Comparison of ENCODE assay signal across 8 cellular contexts in the genomic region with DNA sequence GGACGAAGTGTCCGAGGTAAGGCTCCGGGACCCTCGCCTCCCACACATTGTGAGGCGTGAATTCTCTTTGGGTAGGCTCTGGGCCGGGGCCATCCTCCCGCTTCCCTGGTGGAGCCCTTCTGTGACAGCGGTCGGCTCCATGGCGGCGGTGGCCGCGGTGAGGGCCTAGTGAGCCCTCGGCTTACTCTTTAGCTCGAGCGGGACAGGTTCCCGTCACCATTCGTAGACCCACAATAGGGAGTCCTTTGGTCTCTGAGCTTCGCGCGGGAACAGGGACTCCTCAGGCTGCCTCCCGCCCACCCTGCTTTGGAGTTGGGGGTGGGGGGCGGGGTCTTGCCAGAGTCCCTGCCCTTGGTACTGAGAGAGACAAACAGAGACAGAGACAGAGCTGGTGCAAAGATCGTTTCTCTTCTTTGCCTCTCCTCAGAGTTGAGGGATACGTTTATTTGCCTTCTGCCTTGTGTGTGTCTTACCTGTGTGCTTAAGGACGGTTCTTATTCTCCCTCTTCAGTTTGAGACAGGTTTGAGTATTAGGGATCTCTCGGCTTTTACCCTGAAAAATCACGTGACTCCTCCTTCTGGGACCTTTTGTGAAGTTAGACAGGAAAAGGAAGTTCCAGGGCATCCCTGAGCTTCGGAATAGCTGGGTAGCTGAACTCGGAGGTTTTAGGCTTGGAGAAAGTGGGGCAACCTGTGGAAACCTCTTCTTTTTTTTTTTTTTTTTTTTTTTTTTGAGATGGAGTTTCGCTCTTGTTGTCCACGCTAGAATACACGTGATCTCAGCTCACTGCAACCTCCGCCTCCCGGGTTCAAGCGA. TPM values are rescaled to one million over a fixed set of nuclear protein-coding genes. Genes with fewer than 3 reads are reported as not detected.
DNase-seq lines count a peak whose midpoint lies in the region; ATAC-seq and TF ChIP-seq lines count a peak whose summit lies in the region.

No MANE protein-coding gene starts in this region.

- peaks cover 2% of the 10 kb centered on the region for H3K4me1 ChIP-seq in mesendoderm (ENCODE audit: control insufficient read depth, low read depth, low read length)

- H4K8ac ChIP-seq in mesendoderm (ENCODE audit: low read depth, low read length) = no peak overlapping the region

- H2AK5ac ChIP-seq in mesendoderm (ENCODE audit: low read length) = no peak overlapping the region

- no peak for TF ChIP-seq CTCF in AG09309 (IDR thresholded peaks at IDR 0.05; ENCODE audit: control insufficient read depth, insufficient read depth, low read depth, low read length, missing control alignments)

- DNase-seq in AG09309 (ENCODE audit: low read depth) = no peak
- DNase-seq in NCI-H526 (lab: John Stamatoyannopoulos, UW) = peak; percentile 53 to 65
- DNase-seq in activated CD4-positive, alpha-beta memory T cell treated with anti-CD3 and anti-CD28 coated beads, Interleukin-2, amount 10 ng/mL, durations not matched to agents 7 days and 5 days = peak; percentile 59
- DNase-seq in effector CD8-positive, alpha-beta T cell (lab: John Stamatoyannopoulos, UW) = peak; percentile 44
- peak; percentile 87 for DNase-seq in mesendoderm
- DNase-seq in stimulated activated CD8-positive, alpha-beta memory T cell treated with anti-CD3 and anti-CD28 coated beads, Interleukin-4, amount 100 ng/mL, for 24 hours (ENCODE audit: low read depth) = peak; percentile 36

- no peak overlapping the region for H3K23ac ChIP-seq in mesendoderm (ENCODE audit: low read length)

- no peak overlapping the region for H3K27ac Mint-ChIP-seq in activated CD4-positive, alpha-beta memory T cell treated with anti-CD3 and anti-CD28 coated beads, Interleukin-2, amount 10 ng/mL, durations not matched to agents 7 days and 5 days

- no peak overlapping the region for H3K18ac ChIP-seq in mesendoderm (ENCODE audit: low read length)

- no peak overlapping the region for H2BK15ac ChIP-seq in mesendoderm (replicated peaks; ENCODE audit: low read depth)

- H3K4me2 ChIP-seq in mesendoderm (ENCODE audit: low read length) = peak overlapping the region; percentile 86

- H3K27me3 Mint-ChIP-seq in activated CD4-positive, alpha-beta memory T cell treated with anti-CD3 and anti-CD28 coated beads, Interleukin-2, amount 10 ng/mL, durations not matched to agents 7 days and 5 days = no peaks in the 10 kb centered on the region

- peaks cover 34% of the 10 kb centered on the region for H3K4me1 Mint-ChIP-seq in activated CD4-positive, alpha-beta memory T cell treated with anti-CD3 and anti-CD28 coated beads, Interleukin-2, amount 10 ng/mL, durations not matched to agents 7 days and 5 days

- H3K56ac ChIP-seq in mesendoderm (ENCODE audit: low read length) = peak overlapping the region; percentile 99

- POLR2A ChIA-PET in activated CD4-positive, alpha-beta memory T cell treated with anti-CD3 and anti-CD28 coated beads, Interleukin-2, amount 10 ng/mL, durations not matched to agents 7 days and 5 days (lab: Charles Lee) = interaction anchor here (0.6 to 2.9 kb wide), 29 partner anchors 9 to 1206 kb away, joined by 3 to 39 read pairs (median 5); partner anchors contain the start of genes EIF4EBP3, HARS1, HARS2 and HBEGF

- peak overlapping the region; percentile 56 for H3K4ac ChIP-seq in mesendoderm (ENCODE audit: low read depth, low read length)

- no peak overlapping the region for H2BK5ac ChIP-seq in mesendoderm (ENCODE audit: low read length)

- no peaks in the 10 kb centered on the region for H3K27me3 ChIP-seq in mesendoderm (ENCODE audit: insufficient read depth, low read length, poor library complexity)

- peaks cover 54% of the 10 kb centered on the region for H3K79me2 ChIP-seq in mesendoderm (ENCODE audit: control insufficient read depth, insufficient read depth, low read length)

- no CpG with 5 or more reads among the region's 36 CpGs for WGBS in mesendoderm (ENCODE audit: extremely low coverage, insufficient coverage, low lambda C conversion rate)

- H4K5ac ChIP-seq in mesendoderm (ENCODE audit: low read length) = no peak overlapping the region

- H2BK120ac ChIP-seq in mesendoderm (ENCODE audit: low read depth, low read length) = no peak overlapping the region

- no peak overlapping the region for H3K4me3 Mint-ChIP-seq in activated CD4-positive, alpha-beta memory T cell treated with anti-CD3 and anti-CD28 coated beads, Interleukin-2, amount 10 ng/mL, durations not matched to agents 7 days and 5 days

- ATAC-seq in GM19455 (IDR thresholded peaks at IDR 0.05; ENCODE audit: unreplicated experiment) (peak; percentile 2), GM18520 (IDR thresholded peaks at IDR 0.05; ENCODE audit: unreplicated experiment) (no peak)

- CTCF ChIA-PET in activated CD4-positive, alpha-beta memory T cell treated with anti-CD3 and anti-CD28 coated beads, Interleukin-2, amount 10 ng/mL, durations not matched to agents 7 days and 5 days (lab: Charles Lee) = interaction anchor here (0.6 to 3.5 kb wide), 13 partner anchors 30 to 295 kb away, joined by 3 to 13 read pairs (median 4); partner anchors contain the start of genes EIF4EBP3 and HBEGF

- H3K79me1 ChIP-seq in mesendoderm (ENCODE audit: low read length) = no peaks in the 10 kb centered on the region

- no peaks in the 10 kb centered on the region for H3K36me3 ChIP-seq in mesendoderm (ENCODE audit: control insufficient read depth, insufficient read depth, low read length)

- peak overlapping the region; percentile 81 for H3K9ac ChIP-seq in mesendoderm (ENCODE audit: low read length)

- H3K27ac ChIP-seq in mesendoderm (ENCODE audit: low read depth, low read length) = peak overlapping the region; percentile 84

- H3K4me3 ChIP-seq in AG09309 (ENCODE audit: control insufficient read depth, low read depth, low read length) = peak overlapping the region; percentile 100
- H3K4me3 ChIP-seq in mesendoderm (ENCODE audit: low read length) = peak overlapping the region; percentile 90

- H3K36me3 Mint-ChIP-seq in activated CD4-positive, alpha-beta memory T cell treated with anti-CD3 and anti-CD28 coated beads, Interleukin-2, amount 10 ng/mL, durations not matched to agents 7 days and 5 days (ENCODE audit: low read depth) = peaks cover 27% of the 10 kb centered on the region

- no peaks in the 10 kb centered on the region for H3K9me3 Mint-ChIP-seq in activated CD4-positive, alpha-beta memory T cell treated with anti-CD3 and anti-CD28 coated beads, Interleukin-2, amount 10 ng/mL, durations not matched to agents 7 days and 5 days

RNA-seq across cellular contexts. Expression of gene ANKHD1, which starts 0.8 kb away (rescaled TPM):
- 100 to 1,000 TPM; 109 to 122 TPM for total RNA-seq in activated CD4-positive, alpha-beta memory T cell treated with anti-CD3 and anti-CD28 coated beads, Interleukin-2, amount 10 ng/mL, durations not matched to agents 7 days and 5 days
- 38.3 TPM for polyA plus RNA-seq in mesendoderm (2013, experiment 1 of 2)
- 37.3 TPM for polyA plus RNA-seq in mesendoderm (2013, experiment 2 of 2)

RNA-seq across cellular contexts. Expression of gene SLC4A9, which starts 42.5 kb away (rescaled TPM):
- under 1 TPM; 0.43 to 0.78 TPM for total RNA-seq in activated CD4-positive, alpha-beta memory T cell treated with anti-CD3 and anti-CD28 coated beads, Interleukin-2, amount 10 ng/mL, durations not matched to agents 7 days and 5 days
- not detected for polyA plus RNA-seq in mesendoderm (2013, experiment 1 of 2)
- polyA plus RNA-seq in mesendoderm (2013, experiment 2 of 2) = not detected

RNA-seq across cellular contexts. Expression of gene HBEGF, which starts 56.1 kb away (rescaled TPM):
- total RNA-seq in activated CD4-positive, alpha-beta memory T cell treated with anti-CD3 and anti-CD28 coated beads, Interleukin-2, amount 10 ng/mL, durations not matched to agents 7 days and 5 days = 10 to 100 TPM; 67.9 to 69.1 TPM
- 6.7 TPM for polyA plus RNA-seq in mesendoderm (2013, experiment 1 of 2)
- 7.2 TPM for polyA plus RNA-seq in mesendoderm (2013, experiment 2 of 2)
